8 cellular contexts compared by ENCODE assay signal in genomic region chr7:104208421-104208780, GRCh38. TPM values are rescaled to one million over a fixed set of nuclear protein-coding genes. Genes with fewer than 3 reads are reported as not detected.
DNase-seq lines count a peak whose midpoint lies in the region; ATAC-seq and TF ChIP-seq lines count a peak whose summit lies in the region.

No MANE protein-coding gene starts in this region.

- WGBS in heart left ventricle, 4 donors, result 25 to 37% (median 27%) methylated on average over 7 of the region's 7 CpGs

- POLR2A ChIA-PET in activated B cell treated with CpG ODN at 0.5 μM for 24 hours (lab: Charles Lee), result no interaction called here

- H3K27ac ChIP-seq in heart left ventricle, result peak overlapping the region in 11 of 12 donors; percentile 58 to 91 (median 82)

- TF ChIP-seq POLR2A in heart left ventricle (IDR thresholded peaks at IDR 0.05), result no peak

- H3K4me1 ChIP-seq in heart left ventricle, result peaks cover 0 to 32% (median 20%) of the 10 kb centered on the region in 12 donors
- H3K4me1 ChIP-seq in skeletal muscle satellite cell (ENCODE audit: control insufficient read depth, insufficient read depth, low read length), result peaks cover 19% of the 10 kb centered on the region

- peaks cover 16% of the 10 kb centered on the region for H3K36me3 Mint-ChIP-seq in activated B cell treated with CpG ODN at 0.5 μM for 24 hours (ENCODE audit: low read depth)

- peak overlapping the region; percentile 90 for H3K27ac Mint-ChIP-seq in activated B cell treated with CpG ODN at 0.5 μM for 24 hours

- ATAC-seq in GM21528 (IDR thresholded peaks at IDR 0.05; ENCODE audit: low FRiP score, unreplicated experiment) (peak; percentile 9), activated B cell treated with CpG ODN at 0.5 μM for 24 hours (ENCODE audit: low read depth) (no peak), heart left ventricle (peak in 2 of 4 donors; percentile 13 to 18)

- TF ChIP-seq CTCF in activated B cell treated with CpG ODN at 0.5 μM for 24 hours (IDR thresholded peaks at IDR 0.05) (no peak), heart left ventricle (IDR thresholded peaks at IDR 0.05) (no peak), GM10266 (IDR thresholded peaks at IDR 0.05; ENCODE audit: control insufficient read depth, insufficient read depth, low read depth, missing control alignments) (no peak)

- H3K36me3 ChIP-seq in heart left ventricle (peaks cover 0 to 8% (median 7%) of the 10 kb centered on the region in 9 donors), skeletal muscle satellite cell (ENCODE audit: insufficient read depth, low read length) (peaks cover 4% of the 10 kb centered on the region)

- peaks cover 14% of the 10 kb centered on the region for H3K27me3 Mint-ChIP-seq in activated B cell treated with CpG ODN at 0.5 μM for 24 hours

- H3K27me3 ChIP-seq in heart left ventricle (no peaks in the 10 kb centered on the region), skeletal muscle satellite cell (ENCODE audit: control insufficient read depth, insufficient read depth, low read length) (no peaks in the 10 kb centered on the region)

- peaks cover 29% of the 10 kb centered on the region for H3K4me1 Mint-ChIP-seq in activated B cell treated with CpG ODN at 0.5 μM for 24 hours

- H3K4me3 Mint-ChIP-seq in activated B cell treated with CpG ODN at 0.5 μM for 24 hours, result peak overlapping the region; percentile 95

- H3K4me3 ChIP-seq in heart left ventricle, result peak overlapping the region; percentile 45 to 97 (median 82)
- H3K4me3 ChIP-seq in skeletal muscle satellite cell (ENCODE audit: low read length), result peak overlapping the region; percentile 100

- H3K9ac ChIP-seq in skeletal muscle satellite cell (ENCODE audit: low read depth, low read length), result peak overlapping the region; percentile 93

- intact Hi-C loops in activated B cell treated with CpG ODN at 0.5 μM for 24 hours (cut with micrococcal nuclease) (loop anchor here (5.0 kb wide), 3 partner anchors 861 to 1324 kb away; partner anchors contain the start of genes PMPCB, PSMC2 and RINT1), heart left ventricle (cut with DNase I) (loop anchor here in 1 of 10 donors (5.0 kb wide), 1 partner anchor 709 kb away; no protein-coding TSS in a partner anchor)

- H3K4me2 ChIP-seq in skeletal muscle satellite cell (ENCODE audit: low read length), result peak overlapping the region; percentile 82

- DNase-seq in activated B cell treated with CpG ODN at 0.5 μM for 24 hours, result no peak
- DNase-seq in heart left ventricle, result no peak
- DNase-seq in SHP77 (lab: John Stamatoyannopoulos, UW), result no peak
- no peak for DNase-seq in AML-193 (lab: John Stamatoyannopoulos, UW)
- no peak for DNase-seq in GM10266 (ENCODE audit: extremely low spot score)
- DNase-seq in NCI-H345 (lab: John Stamatoyannopoulos, UW), result no peak

- CTCF ChIA-PET in activated B cell treated with CpG ODN at 0.5 μM for 24 hours (lab: Charles Lee), result interaction anchor here (1.6 kb wide), 1 partner anchor 23 kb away, joined by 4 read pairs; no protein-coding TSS in a partner anchor

- H3K9me3 ChIP-seq in heart left ventricle (no peaks in the 10 kb centered on the region), skeletal muscle satellite cell (replicated peaks; ENCODE audit: low read length) (no peaks in the 10 kb centered on the region)

- peaks cover 3% of the 10 kb centered on the region for H3K9me3 Mint-ChIP-seq in activated B cell treated with CpG ODN at 0.5 μM for 24 hours

RNA-seq across cellular contexts. Expression of gene ORC5, which starts 0.6 kb away (rescaled TPM):
- 22.1 and 23.0 TPM in 2 replicates for total RNA-seq in activated B cell treated with CpG ODN at 0.5 μM for 24 hours
- 10 to 100 TPM in 1 of 9 donors, 1 to 10 TPM in 8; 5.0 to 11.2 (median 7.0) TPM for total RNA-seq in heart left ventricle
- 10 to 100 TPM in 1 of 2 donors, 1 to 10 TPM in 1; 2.4 to 10.1 TPM for polyA plus RNA-seq in heart left ventricle
- 30.8 and 32.2 TPM in 2 replicates for total RNA-seq in skeletal muscle satellite cell (2012; rRNA removed)
